8 cellular contexts compared by ENCODE assay signal in genomic region chr7:2680792-2681490, GRCh38. TPM values are rescaled to one million over a fixed set of nuclear protein-coding genes. Genes with fewer than 3 reads are reported as not detected.
DNase-seq lines count a peak whose midpoint lies in the region; ATAC-seq and TF ChIP-seq lines count a peak whose summit lies in the region.

No MANE protein-coding gene starts in this region.

- TF ChIP-seq CTCF in WI38 (IDR thresholded peaks at IDR 0.05; ENCODE audit: low read depth, low read length) (peak; percentile 63), choroid plexus epithelial cell (conservative IDR thresholded peaks at IDR 0.05; ENCODE audit: low read depth, low read length) (peak; percentile 82)

- intact Hi-C loops in left colon (cut with DNase I, micrococcal nuclease), result no loop called here

- no peak overlapping the region for H3K4me3 ChIP-seq in WI38 (ENCODE audit: low read depth, low read length)
- no peak overlapping the region for H3K4me3 ChIP-seq in choroid plexus epithelial cell (ENCODE audit: low read depth, low read length)

- peak; percentile 74 for ATAC-seq in left colon

- peak; percentile 57 to 60 for DNase-seq in NCI-H2081 (lab: John Stamatoyannopoulos, UW)
- DNase-seq in NCI-H2081 treated with DMSO at 0.1 percent for 48 hours (lab: John Stamatoyannopoulos, UW), result no peak
- peak; percentile 8 for DNase-seq in NCI-H1105 treated with DMSO at 0.1 percent for 48 hours (lab: John Stamatoyannopoulos, UW)
- DNase-seq in choroid plexus epithelial cell (ENCODE audit: low read depth), result peak; percentile 72
- peak; percentile 64 to 91 for DNase-seq in left colon
- DNase-seq in stimulated activated CD4-positive, alpha-beta T cell treated with anti-CD3 and anti-CD28 coated beads, Interleukin-2, amount 100 ng/mL, for 24 hours, result peak; percentile 64 to 74
- no peak for DNase-seq in central memory CD4-positive, alpha-beta T cell

RNA-seq across cellular contexts. Expression of gene AMZ1, which starts 7.1 kb away (rescaled TPM):
- under 1 TPM in 1 of 2 donors, not detected in 1; 0.28 TPM for total RNA-seq in left colon

RNA-seq across cellular contexts. Expression of gene TTYH3, which starts 49.2 kb away (rescaled TPM):
- 10 to 100 TPM; 31.3 to 51.0 TPM for total RNA-seq in left colon

Comparison
In these comparisons a context has a peak if more than half of its experiments do, and no peak if none do; other contexts are left out.
1. DNase-seq: peak in NCI-H2081 (2 of 2), NCI-H1105 treated with DMSO at 0.1 percent for 48 hours (single experiment), choroid plexus epithelial cell (single experiment), left colon (2 of 2) and stimulated activated CD4-positive, alpha-beta T cell treated with anti-CD3 and anti-CD28 coated beads, Interleukin-2, amount 100 ng/mL, for 24 hours (2 of 2); none in NCI-H2081 treated with DMSO at 0.1 percent for 48 hours (single experiment) and central memory CD4-positive, alpha-beta T cell (single experiment).